ENCODE assay signal across 18 cellular contexts in genomic region chr4:152246659-152247058, GRCh38.
DNase-seq lines count a peak whose midpoint lies in the region; ATAC-seq lines count a peak whose summit lies in the region.
"Had no signal": no experiment of that assay in that cellular context is flagged by ENCODE, and none has a peak within 500 bp of the region (broad histone marks: within the 10 kb centered on the region; RNA-seq: fewer than 3 reads in every experiment).

No MANE protein-coding gene starts in this region.

- H3K27me3 ChIP-seq in H7 (ENCODE audit: control insufficient read depth, insufficient read depth, low read length), result no peaks in the 10 kb centered on the region
- H3K27me3 ChIP-seq: right atrium auricular region had no signal

- peaks cover 7% of the 10 kb centered on the region for H3K9me3 Mint-ChIP-seq in activated naive CD4-positive, alpha-beta T cell treated with anti-CD3 and anti-CD28 coated beads, Interleukin-2, amount 10 ng/mL, durations not matched to agents 7 days and 5 days
- peaks cover 0 to 7% of the 10 kb centered on the region in 2 donors for H3K9me3 Mint-ChIP-seq in stimulated activated naive CD8-positive, alpha-beta T cell treated with anti-CD3 and anti-CD28 coated beads, Interleukin-15, amount 100 ng/mL, for 72 hours
- H3K9me3 Mint-ChIP-seq: natural killer cell had no signal

- ATAC-seq in T-helper 17 cell, result peak; percentile 69
- peak; percentile 37 for ATAC-seq in stimulated activated naive CD8-positive, alpha-beta T cell treated with anti-CD3 and anti-CD28 coated beads, Interleukin-15, amount 100 ng/mL, for 72 hours
- ATAC-seq: left cardiac atrium, natural killer cell had no signal

- H3K27me3 Mint-ChIP-seq in T-helper 17 cell, result no peaks in the 10 kb centered on the region
- H3K27me3 Mint-ChIP-seq in activated naive CD4-positive, alpha-beta T cell treated with anti-CD3 and anti-CD28 coated beads, Interleukin-2, amount 10 ng/mL, durations not matched to agents 7 days and 5 days, result peaks cover 5% of the 10 kb centered on the region
- H3K27me3 Mint-ChIP-seq in stimulated activated naive CD8-positive, alpha-beta T cell treated with anti-CD3 and anti-CD28 coated beads, Interleukin-15, amount 100 ng/mL, for 72 hours, result no peaks in the 10 kb centered on the region

- H3K36me3 Mint-ChIP-seq in T-helper 17 cell (ENCODE audit: low read depth), result no peaks in the 10 kb centered on the region
- peaks cover 18% of the 10 kb centered on the region for H3K36me3 Mint-ChIP-seq in activated naive CD4-positive, alpha-beta T cell treated with anti-CD3 and anti-CD28 coated beads, Interleukin-2, amount 10 ng/mL, durations not matched to agents 7 days and 5 days
- H3K36me3 Mint-ChIP-seq: natural killer cell had no signal

- DNase-seq in activated naive CD4-positive, alpha-beta T cell treated with Interleukin-2 at 50 U/mL for 16 hours, result peak; percentile 10
- no peak for DNase-seq in activated naive CD4-positive, alpha-beta T cell treated with anti-CD3 and anti-CD28 coated beads, Interleukin-2, amount 50 U/mL, for 16 hours
- DNase-seq in T-helper 17 cell (no peak), H7 (no peak), NCI-H1436 (lab: John Stamatoyannopoulos, UW) (no peak)
- DNase-seq in activated naive CD4-positive, alpha-beta T cell treated with anti-CD3 and anti-CD28 coated beads, Interleukin-2, amount 10 ng/mL, durations not matched to agents 7 days and 5 days, result peak; percentile 45
- no peak for DNase-seq in stimulated activated naive CD8-positive, alpha-beta T cell treated with anti-CD3 and anti-CD28 coated beads, Interleukin-15, amount 100 ng/mL, for 72 hours
- DNase-seq: DMS79, head of caudate nucleus, left cardiac atrium, mesenchymal stem cell, MM.1S, natural killer cell, NCI-H1436 treated with DMSO at 0.1 percent for 48 hours, NCI-H774, OCI-M1, Right ventricle myocardium superior had no signal

- peak overlapping the region; percentile 55 for H3K4me3 Mint-ChIP-seq in T-helper 17 cell
- H3K4me3 Mint-ChIP-seq in activated naive CD4-positive, alpha-beta T cell treated with anti-CD3 and anti-CD28 coated beads, Interleukin-2, amount 10 ng/mL, durations not matched to agents 7 days and 5 days, result peak overlapping the region; percentile 32
- peak overlapping the region; percentile 4 to 51 for H3K4me3 Mint-ChIP-seq in stimulated activated naive CD8-positive, alpha-beta T cell treated with anti-CD3 and anti-CD28 coated beads, Interleukin-15, amount 100 ng/mL, for 72 hours
- H3K4me3 Mint-ChIP-seq: natural killer cell had no signal

- H3K4me1 Mint-ChIP-seq in T-helper 17 cell, result peaks cover 19% of the 10 kb centered on the region
- peaks cover 50% of the 10 kb centered on the region for H3K4me1 Mint-ChIP-seq in activated naive CD4-positive, alpha-beta T cell treated with anti-CD3 and anti-CD28 coated beads, Interleukin-2, amount 10 ng/mL, durations not matched to agents 7 days and 5 days
- peaks cover 32% of the 10 kb centered on the region for H3K4me1 Mint-ChIP-seq in stimulated activated naive CD8-positive, alpha-beta T cell treated with anti-CD3 and anti-CD28 coated beads, Interleukin-15, amount 100 ng/mL, for 72 hours

- no peaks in the 10 kb centered on the region for H3K9me3 ChIP-seq in T-helper 17 cell (ENCODE audit: control insufficient read depth, low read length, poor library complexity, severe bottlenecking)
- H3K9me3 ChIP-seq: right atrium auricular region had no signal

- no peak overlapping the region for H3K4me3 ChIP-seq in H7 (ENCODE audit: insufficient read depth, low read depth, low read length)
- H3K4me3 ChIP-seq: right atrium auricular region had no signal

- peak overlapping the region; percentile 91 for H3K27ac Mint-ChIP-seq in T-helper 17 cell
- peak overlapping the region; percentile 86 for H3K27ac Mint-ChIP-seq in activated naive CD4-positive, alpha-beta T cell treated with anti-CD3 and anti-CD28 coated beads, Interleukin-2, amount 10 ng/mL, durations not matched to agents 7 days and 5 days
- H3K27ac Mint-ChIP-seq in stimulated activated naive CD8-positive, alpha-beta T cell treated with anti-CD3 and anti-CD28 coated beads, Interleukin-15, amount 100 ng/mL, for 72 hours, result no peak overlapping the region
- H3K27ac Mint-ChIP-seq: natural killer cell had no signal

- no peaks in the 10 kb centered on the region for H3K36me3 ChIP-seq in H7 (replicated peaks; ENCODE audit: control insufficient read depth, insufficient read depth, low read length)
- H3K36me3 ChIP-seq: right atrium auricular region had no signal

- CTCF ChIA-PET in activated naive CD4-positive, alpha-beta T cell treated with anti-CD3 and anti-CD28 coated beads, Interleukin-2, amount 10 ng/mL, durations not matched to agents 7 days and 5 days (lab: Charles Lee), result interaction anchor here (1.1 kb wide), 1 partner anchor 17 kb away, joined by 3 read pairs; no protein-coding TSS in a partner anchor

Comparison
In these comparisons a context has a peak if more than half of its experiments do, and no peak if none do; other contexts are left out.
1. DNase-seq: peak in activated naive CD4-positive, alpha-beta T cell treated with Interleukin-2 at 50 U/mL for 16 hours (single experiment) and activated naive CD4-positive, alpha-beta T cell treated with anti-CD3 and anti-CD28 coated beads, Interleukin-2, amount 10 ng/mL, durations not matched to agents 7 days and 5 days (single experiment); none in activated naive CD4-positive, alpha-beta T cell treated with anti-CD3 and anti-CD28 coated beads, Interleukin-2, amount 50 U/mL, for 16 hours (single experiment), T-helper 17 cell (0 of 3), stimulated activated naive CD8-positive, alpha-beta T cell treated with anti-CD3 and anti-CD28 coated beads, Interleukin-15, amount 100 ng/mL, for 72 hours (0 of 2), H7 (single experiment) and NCI-H1436 (single experiment).
2. H3K27ac Mint-ChIP-seq: peak in T-helper 17 cell (single experiment) and activated naive CD4-positive, alpha-beta T cell treated with anti-CD3 and anti-CD28 coated beads, Interleukin-2, amount 10 ng/mL, durations not matched to agents 7 days and 5 days (single experiment); none in stimulated activated naive CD8-positive, alpha-beta T cell treated with anti-CD3 and anti-CD28 coated beads, Interleukin-15, amount 100 ng/mL, for 72 hours (0 of 2).
3. Peak in every context shown above with its lines, with median percentiles within 50 percentile points of each other: H3K4me3 Mint-ChIP-seq.